22 cellular contexts compared by ENCODE assay signal in the genomic region with DNA sequence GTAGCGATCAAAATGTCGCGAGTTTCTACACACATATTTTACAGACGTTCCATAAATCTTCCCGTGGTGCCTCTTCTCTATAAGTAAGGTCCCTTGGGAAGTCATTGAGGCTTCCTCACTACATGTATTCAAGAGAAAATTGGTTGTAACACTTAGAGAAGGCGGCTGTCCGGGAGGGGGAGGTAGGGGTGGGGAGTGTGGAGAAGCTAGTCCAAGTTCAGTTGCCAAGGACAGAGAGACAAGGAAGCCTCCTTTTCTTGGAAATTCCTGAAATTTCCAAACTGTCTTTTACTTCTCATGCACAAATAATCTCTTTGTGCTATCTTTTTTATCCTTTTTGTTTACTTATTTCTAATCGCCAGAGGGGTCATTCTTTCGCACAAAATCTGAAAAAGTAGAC. TPM values are rescaled to one million over a fixed set of nuclear protein-coding genes. Genes with fewer than 3 reads are reported as not detected.
DNase-seq lines count a peak whose midpoint lies in the region; ATAC-seq and TF ChIP-seq lines count a peak whose summit lies in the region.
"Had no signal": no experiment of that assay in that cellular context is flagged by ENCODE, and none has a peak within 500 bp of the region (broad histone marks: within the 10 kb centered on the region; RNA-seq: fewer than 3 reads in every experiment).

No MANE protein-coding gene starts in this region.

- H2BK15ac ChIP-seq in neuronal stem cell (ENCODE audit: low read length), result no peak overlapping the region

- no peaks in the 10 kb centered on the region for H3K36me3 ChIP-seq in Panc1 (ENCODE audit: control insufficient read depth, insufficient read depth, low read length)
- H3K36me3 ChIP-seq in neuronal stem cell (replicated peaks in 1 of 2; ENCODE audit: control insufficient read depth in 2 of 2, insufficient read depth in 2 of 2, low read length in 2 of 2), result no peaks in the 10 kb centered on the region
- H3K36me3 ChIP-seq: gastrocnemius medialis, left lung had no signal

- POLR2A ChIA-PET in Panc1 (lab: Charles Lee), result no interaction called here

- H3K23ac ChIP-seq in neuronal stem cell (ENCODE audit: low read depth, low read length, poor library complexity), result no peak overlapping the region

- H3K79me1 ChIP-seq in neuronal stem cell (ENCODE audit: low read depth, low read length), result no peaks in the 10 kb centered on the region

- H3K27ac Mint-ChIP-seq in HFFc6, result no peak overlapping the region
- H3K27ac Mint-ChIP-seq in type B pancreatic cell, result peak overlapping the region; percentile 23
- H3K27ac Mint-ChIP-seq: activated CD8-positive, alpha-beta memory T cell treated with anti-CD3 and anti-CD28 coated beads, Interleukin-2, amount 10 ng/mL, durations not matched to agents 7 days and 5 days; activated T-helper 2 cell treated with anti-CD3 and anti-CD28 coated beads, Interferon-gamma antibody, Interleukin-2, Interleukin-4, amounts not matched to agents 10 μg/mL and 5 μg/mL and 100 μg/mL, durations not matched to agents 14 hours and 24 hours and 36 hours had no signal

- H2BK5ac ChIP-seq in neuronal stem cell (ENCODE audit: low read length), result no peak overlapping the region

- peak overlapping the region; percentile 41; the same call in 1 of the 2 replicates for H3K27ac ChIP-seq in Panc1 (ENCODE audit: low read length)
- H3K27ac ChIP-seq in foreskin keratinocyte, result no peak overlapping the region
- no peak overlapping the region for H3K27ac ChIP-seq in neuronal stem cell (replicated peaks; ENCODE audit: low read length)
- H3K27ac ChIP-seq: C4-2B, gastrocnemius medialis, left lung had no signal

- intact Hi-C loops in Panc1 (cut with micrococcal nuclease; ENCODE audit: unreplicated experiment), result loop anchor here (5.0 kb wide), 1 partner anchor 327 kb away; the partner anchor contains the start of gene MED13L

- no peak overlapping the region for H3K4me3 ChIP-seq in Panc1 (ENCODE audit: low read depth in 2 of 2, low read length in 2 of 2)
- no peak overlapping the region for H3K4me3 ChIP-seq in neuronal stem cell (ENCODE audit: low read length in 2 of 2)
- H3K4me3 ChIP-seq: gastrocnemius medialis, left lung had no signal

- no peak overlapping the region for H3K4ac ChIP-seq in neuronal stem cell (ENCODE audit: low read length)

- H3K4me3 Mint-ChIP-seq in HFFc6 (peak overlapping the region; percentile 83), type B pancreatic cell (no peak overlapping the region)
- H3K4me3 Mint-ChIP-seq: activated CD8-positive, alpha-beta memory T cell treated with anti-CD3 and anti-CD28 coated beads, Interleukin-2, amount 10 ng/mL, durations not matched to agents 7 days and 5 days; central memory CD8-positive, alpha-beta T cell had no signal

- no peaks in the 10 kb centered on the region for H3K9me3 Mint-ChIP-seq in HFFc6
- H3K9me3 Mint-ChIP-seq in type B pancreatic cell, result peaks cover 15% of the 10 kb centered on the region
- H3K9me3 Mint-ChIP-seq: activated T-helper 2 cell treated with anti-CD3 and anti-CD28 coated beads, Interferon-gamma antibody, Interleukin-2, Interleukin-4, amounts not matched to agents 10 μg/mL and 5 μg/mL and 100 μg/mL, durations not matched to agents 14 hours and 24 hours and 36 hours; central memory CD8-positive, alpha-beta T cell had no signal

- TF ChIP-seq CTCF in HFFc6 (IDR thresholded peaks at IDR 0.05), result no peak
- no peak for TF ChIP-seq CTCF in Panc1 (IDR thresholded peaks at IDR 0.05)
- TF ChIP-seq CTCF in type B pancreatic cell (conservative IDR thresholded peaks at IDR 0.05), result no peak
- TF ChIP-seq CTCF in foreskin keratinocyte (conservative IDR thresholded peaks at IDR 0.05), result no peak

- no peak overlapping the region for H3K14ac ChIP-seq in neuronal stem cell (ENCODE audit: low read length)

- peaks cover 12% of the 10 kb centered on the region; the same call in 1 of the 2 replicates for H3K4me1 ChIP-seq in Panc1 (ENCODE audit: control insufficient read depth, insufficient read depth, low read length)
- H3K4me1 ChIP-seq in foreskin keratinocyte, result peaks cover 8% of the 10 kb centered on the region
- peaks cover 0 to 7% of the 10 kb centered on the region in 2 donors for H3K4me1 ChIP-seq in neuronal stem cell (ENCODE audit: control insufficient read depth in 2 of 2, insufficient read depth in 1 of 2, low read depth in 1 of 2, low read length in 2 of 2)

- H3K4me1 Mint-ChIP-seq in HFFc6 (ENCODE audit: low read depth) (peaks cover 55% of the 10 kb centered on the region), type B pancreatic cell (ENCODE audit: unreplicated experiment) (peaks cover 48% of the 10 kb centered on the region)
- H3K4me1 Mint-ChIP-seq: central memory CD8-positive, alpha-beta T cell had no signal

- in situ Hi-C loops in Panc1 (cut with HindIII; ENCODE audit: low pct_unique_long_range_greater_than_20kb, low sequenced_read_pairs), result no loop called here

- no peaks in the 10 kb centered on the region for H3K36me3 Mint-ChIP-seq in HFFc6 (ENCODE audit: low read depth)
- H3K36me3 Mint-ChIP-seq in type B pancreatic cell, result no peaks in the 10 kb centered on the region
- H3K36me3 Mint-ChIP-seq: activated CD8-positive, alpha-beta memory T cell treated with anti-CD3 and anti-CD28 coated beads, Interleukin-2, amount 10 ng/mL, durations not matched to agents 7 days and 5 days had no signal

- H4K8ac ChIP-seq in neuronal stem cell (ENCODE audit: low read depth, low read length), result no peak overlapping the region

- H4K91ac ChIP-seq in neuronal stem cell (ENCODE audit: low read depth, low read length, poor library complexity), result no peak overlapping the region

- CTCF ChIA-PET in Panc1 (lab: Charles Lee), result no interaction called here

- no CpG with 5 or more reads among the region's 9 CpGs for WGBS in neuronal stem cell (ENCODE audit: extremely low coverage in 2 of 2, insufficient read length in 2 of 2, insufficient replicate concordance in 1 of 2), 2 donors

- H3K27me3 Mint-ChIP-seq in HFFc6 (ENCODE audit: insufficient read depth) (peaks cover 2% of the 10 kb centered on the region), type B pancreatic cell (peaks cover 1% of the 10 kb centered on the region)

- H2AK5ac ChIP-seq in neuronal stem cell (ENCODE audit: low read depth, low read length), result no peak overlapping the region

- no peak overlapping the region for H2AFZ ChIP-seq in neuronal stem cell (ENCODE audit: low read length)

- H3K9me3 ChIP-seq in Panc1 (ENCODE audit: control insufficient read depth, insufficient read depth, low read depth, low read length), result no peaks in the 10 kb centered on the region
- H3K9me3 ChIP-seq in neuronal stem cell (replicated peaks in 1 of 2; ENCODE audit: control insufficient read depth in 2 of 2, insufficient read depth in 1 of 2, low read depth in 1 of 2, low read length in 2 of 2), result peaks cover 0 to 4% of the 10 kb centered on the region in 2 donors
- H3K9me3 ChIP-seq: gastrocnemius medialis, left lung had no signal

- no TSS peak for BruUV-seq in Panc1 (replicated peaks; lab: Mats Ljungman, UMichigan)

- DNase-seq in HFFc6, result no peak
- no peak for DNase-seq in Panc1 (ENCODE audit: low read depth, low spot score)
- peak; percentile 92 for DNase-seq in foreskin melanocyte
- no peak for DNase-seq in type B pancreatic cell (ENCODE audit: extremely low spot score, unreplicated experiment)
- DNase-seq in foreskin keratinocyte, result no peak
- DNase-seq in neuronal stem cell (ENCODE audit: low spot score), result no peak
- DNase-seq: activated CD4-positive, alpha-beta T cell treated with anti-CD3 and anti-CD28 coated beads for 1 hour; activated CD8-positive, alpha-beta memory T cell treated with anti-CD3 and anti-CD28 coated beads, Interleukin-2, amount 10 ng/mL, durations not matched to agents 7 days and 5 days; DMS79; effector CD4-positive, alpha-beta T cell; gastrocnemius medialis; H7; Karpas-422; left lung; PC-3; small intestine; T-helper 9 cell had no signal

- H3K9ac ChIP-seq in neuronal stem cell (ENCODE audit: low read depth, low read length, poor library complexity), result no peak overlapping the region

- no peak overlapping the region for H3K18ac ChIP-seq in neuronal stem cell (ENCODE audit: low read length)

- H2BK120ac ChIP-seq in neuronal stem cell (ENCODE audit: low read depth, low read length), result no peak overlapping the region

- no peaks in the 10 kb centered on the region for H3K27me3 ChIP-seq in Panc1 (ENCODE audit: control insufficient read depth, insufficient read depth, low read length)
- H3K27me3 ChIP-seq in foreskin keratinocyte, result no peaks in the 10 kb centered on the region
- no peaks in the 10 kb centered on the region for H3K27me3 ChIP-seq in neuronal stem cell (ENCODE audit: control insufficient read depth in 3 of 3, insufficient read depth in 3 of 3, low read depth in 1 of 3, low read length in 3 of 3)
- H3K27me3 ChIP-seq: left lung had no signal

- no peak overlapping the region for H3K4me2 ChIP-seq in neuronal stem cell (ENCODE audit: insufficient read depth, low read length, poor library complexity, severe bottlenecking)

- H2BK12ac ChIP-seq in neuronal stem cell (ENCODE audit: low read length), result no peak overlapping the region

- ATAC-seq in Panc1 (no peak), foreskin keratinocyte (no peak), GM21723 (IDR thresholded peaks at IDR 0.05; ENCODE audit: unreplicated experiment) (no peak)
- ATAC-seq: activated CD8-positive, alpha-beta memory T cell treated with anti-CD3 and anti-CD28 coated beads, Interleukin-2, amount 10 ng/mL, durations not matched to agents 7 days and 5 days; gastrocnemius medialis; PC-3 had no signal

RNA-seq across cellular contexts. Expression of gene MAP1LC3B2, which starts 45.0 kb away (rescaled TPM):
- total RNA-seq in HFFc6 (2021; fragmentation: NEBNext Ultra II Directional; extraction: Animal tissue kit (Norgen Biotek cat#: 25700)), result 1 to 10 TPM; 1.7 to 3.7 (median 2.9) TPM
- total RNA-seq in Panc1 (2021; ENCODE audit: unreplicated experiment) (1.9 TPM), type B pancreatic cell (ENCODE audit: low replicate concordance) (1.0 TPM in 1 of 2 replicates, not detected in the other), foreskin keratinocyte (0.54 and 1.1 TPM in 2 replicates)
- polyA plus RNA-seq in Panc1 (2012; ENCODE audit: insufficient read length), result 9.4 TPM
- polyA plus RNA-seq in foreskin keratinocyte, result 1.9 and 2.3 TPM in 2 replicates
- polyA plus RNA-seq in neuronal stem cell (2013, experiment 1 of 2), result 1.5 TPM
- polyA plus RNA-seq in neuronal stem cell (2013, experiment 2 of 2), result 1.5 TPM
- total RNA-seq: H7, HT-29, PC-3 had no signal
